Comparison of ENCODE assay signal across 18 cellular contexts in genomic region chr12:132294121-132295034, GRCh38. TPM values are rescaled to one million over a fixed set of nuclear protein-coding genes. Genes with fewer than 3 reads are reported as not detected.
DNase-seq lines count a peak whose midpoint lies in the region; ATAC-seq and TF ChIP-seq lines count a peak whose summit lies in the region.
"Had no signal": no experiment of that assay in that cellular context is flagged by ENCODE, and none has a peak within 500 bp of the region (broad histone marks: within the 10 kb centered on the region; RNA-seq: fewer than 3 reads in every experiment).

No MANE protein-coding gene starts in this region.

- TF ChIP-seq CTCF in right atrium auricular region (IDR thresholded peaks at IDR 0.05) (no peak), chondrocyte (IDR thresholded peaks at IDR 0.05) (no peak), spleen (IDR thresholded peaks at IDR 0.05 in 8 of 11, conservative IDR thresholded peaks at IDR 0.05 in 3 of 11) (no peak)

- DNase-seq in left cardiac atrium (peak; percentile 10), right atrium auricular region (ENCODE audit: low spot score) (no peak), chondrocyte (ENCODE audit: low spot score) (peak; percentile 77), left kidney (ENCODE audit: low read depth, low spot score) (peak; percentile 19), spleen (peak; percentile 48), mucosa of gallbladder (ENCODE audit: low spot score) (no peak)
- DNase-seq in activated CD8-positive, alpha-beta memory T cell treated with anti-CD3 and anti-CD28 coated beads, Interleukin-2, amount 50 U/mL, for 48 hours = no peak
- DNase-seq: 8988T; Calu3; CD4-positive, alpha-beta memory T cell; DMS79 treated with DMSO at 0.1 percent for 48 hours; GF-D8; HCEC 1CT had no signal

- WGBS in spleen, 5 donors = 65 to 86% (median 77%) methylated on average over 19 to 24 of the region's 24 CpGs

- H3K36me3 Mint-ChIP-seq in chondrocyte (ENCODE audit: low read depth) = no peaks in the 10 kb centered on the region
- H3K36me3 Mint-ChIP-seq: CD14-positive monocyte; CD4-positive, alpha-beta memory T cell had no signal

- H3K4me1 Mint-ChIP-seq in chondrocyte (ENCODE audit: low read depth) = no peaks in the 10 kb centered on the region
- H3K4me1 Mint-ChIP-seq: CD14-positive monocyte; CD4-positive, alpha-beta memory T cell had no signal

- TF ChIP-seq POLR2A in spleen (IDR thresholded peaks at IDR 0.05) = no peak

- intact Hi-C loops in left cardiac atrium (cut with DNase I) (no loop called here), spleen (cut with DNase I; ENCODE audit: low total_unique reads) (no loop called here)

- no peak overlapping the region for H3K4me3 Mint-ChIP-seq in chondrocyte (ENCODE audit: unreplicated experiment)
- H3K4me3 Mint-ChIP-seq: CD14-positive monocyte; CD4-positive, alpha-beta memory T cell; GM23338 had no signal

- peaks cover 17% of the 10 kb centered on the region for H3K27me3 Mint-ChIP-seq in chondrocyte (ENCODE audit: low read depth)

- no peak overlapping the region for H3K27ac ChIP-seq in right atrium auricular region
- no peak overlapping the region for H3K27ac ChIP-seq in spleen
- H3K27ac ChIP-seq: BLaER1 had no signal

- no peaks in the 10 kb centered on the region for H3K9me3 Mint-ChIP-seq in chondrocyte (ENCODE audit: low read depth)

- no peak overlapping the region for H3K27ac Mint-ChIP-seq in chondrocyte (ENCODE audit: unreplicated experiment)
- H3K27ac Mint-ChIP-seq: CD14-positive monocyte, GM23338 had no signal

- H3K27me3 ChIP-seq in right atrium auricular region (peaks cover 0 to 4% of the 10 kb centered on the region in 2 donors), spleen (replicated peaks in 1 of 7) (peaks cover 0 to 38% (median 17%) of the 10 kb centered on the region in 7 donors)
- H3K27me3 ChIP-seq: BLaER1 had no signal

- no peak for ATAC-seq in left cardiac atrium
- no peak for ATAC-seq in HG02759 (IDR thresholded peaks at IDR 0.05; ENCODE audit: unreplicated experiment)
- ATAC-seq: GM23338 had no signal

- H3K9me3 ChIP-seq in right atrium auricular region = no peaks in the 10 kb centered on the region
- H3K9me3 ChIP-seq in spleen = no peaks in the 10 kb centered on the region

- H3K4me1 ChIP-seq in right atrium auricular region (no peaks in the 10 kb centered on the region), spleen (no peaks in the 10 kb centered on the region)

- no peaks in the 10 kb centered on the region for H3K36me3 ChIP-seq in right atrium auricular region
- H3K36me3 ChIP-seq in spleen = no peaks in the 10 kb centered on the region
- H3K36me3 ChIP-seq: BLaER1 had no signal

- no peak overlapping the region for H3K4me3 ChIP-seq in right atrium auricular region
- H3K4me3 ChIP-seq in spleen = no peak overlapping the region
- H3K4me3 ChIP-seq: BLaER1, GM23338 had no signal

RNA-seq across cellular contexts. Expression of gene GALNT9, which starts 35.0 kb away (rescaled TPM):
- total RNA-seq in left cardiac atrium (1 to 10 TPM; 2.6 to 2.7 TPM), right atrium auricular region (10 to 100 TPM in 1 of 2 donors, 1 to 10 TPM in 1; 4.0 to 10.8 TPM), chondrocyte (0.15 to 0.29 TPM in 2 of 3 replicates, not detected in the other), spleen (1 to 10 TPM in 5 of 7 donors, under 1 TPM in 2; 0.52 to 2.4 (median 1.4) TPM), mucosa of gallbladder (0.12 TPM)
- under 1 TPM; 0.20 to 0.51 (median 0.30) TPM for polyA plus RNA-seq in spleen
- total RNA-seq: CD4-positive, alpha-beta memory T cell had no signal
- polyA plus RNA-seq: AG04450, CD14-positive monocyte had no signal

Comparison
In these comparisons a context has a peak if more than half of its experiments do, and no peak if none do; other contexts are left out.
1. DNase-seq: peak in left cardiac atrium (single experiment), chondrocyte (single experiment), left kidney (single experiment) and spleen (single experiment); none in right atrium auricular region (single experiment), mucosa of gallbladder (single experiment) and activated CD8-positive, alpha-beta memory T cell treated with anti-CD3 and anti-CD28 coated beads, Interleukin-2, amount 50 U/mL, for 48 hours (single experiment).